ENCODE assay signal across 17 cellular contexts in genomic region chr11:110184974-110185597, GRCh38.
DNase-seq lines count a peak whose midpoint lies in the region; ATAC-seq and TF ChIP-seq lines count a peak whose summit lies in the region.
"Had no signal": no experiment of that assay in that cellular context is flagged by ENCODE, and none has a peak within 500 bp of the region (broad histone marks: within the 10 kb centered on the region; RNA-seq: fewer than 3 reads in every experiment).

No MANE protein-coding gene starts in this region.

- no peak for ATAC-seq in GM19467 (IDR thresholded peaks at IDR 0.05; ENCODE audit: unreplicated experiment)

- no peaks in the 10 kb centered on the region for H3K36me3 ChIP-seq in testis (ENCODE audit: low read depth, missing control alignments)
- H3K36me3 ChIP-seq: right lobe of liver, suprapubic skin had no signal

- 54 to 61% methylated on average over 5 of the region's 5 CpGs for WGBS in testis, 2 donors

- peak overlapping the region in 1 of 2 donors; percentile 33 for H3K27ac ChIP-seq in testis
- H3K27ac ChIP-seq: 22Rv1, right lobe of liver, suprapubic skin had no signal

- H3K9me3 ChIP-seq in testis, result no peaks in the 10 kb centered on the region
- H3K9me3 ChIP-seq: Caco-2, right lobe of liver, suprapubic skin had no signal

- TF ChIP-seq CTCF in choroid plexus epithelial cell (conservative IDR thresholded peaks at IDR 0.05; ENCODE audit: low read depth, low read length) (peak; percentile 5), testis (IDR thresholded peaks at IDR 0.05) (no peak)

- no peaks in the 10 kb centered on the region for H3K27me3 ChIP-seq in testis
- H3K27me3 ChIP-seq: right lobe of liver, suprapubic skin had no signal

- H3K4me1 ChIP-seq in testis, result peaks cover 7% of the 10 kb centered on the region
- H3K4me1 ChIP-seq: Caco-2, right lobe of liver, suprapubic skin had no signal

- H3K4me3 ChIP-seq in choroid plexus epithelial cell (ENCODE audit: low read depth, low read length), result no peak overlapping the region
- no peak overlapping the region for H3K4me3 ChIP-seq in testis
- H3K4me3 ChIP-seq: right lobe of liver, suprapubic skin had no signal

- DNase-seq in NCI-H146 (lab: John Stamatoyannopoulos, UW) (peak; percentile 6), NCI-H146 treated with DMSO at 0.1 percent for 48 hours (lab: John Stamatoyannopoulos, UW; ENCODE audit: unreplicated experiment) (no peak), choroid plexus epithelial cell (ENCODE audit: low read depth) (peak; percentile 99), medulla oblongata (ENCODE audit: extremely low spot score) (peak; percentile 51), testis (peak; percentile 52), cerebellum (ENCODE audit: low spot score) (no peak), iPS-NIHi11 (ENCODE audit: low spot score) (no peak)
- DNase-seq: activated CD4-positive, alpha-beta memory T cell treated with anti-CD3 and anti-CD28 coated beads for 36 hours; activated naive CD4-positive, alpha-beta T cell treated with anti-CD3 and anti-CD28 coated beads, Interleukin-2, amount 10 ng/mL, durations not matched to agents 7 days and 5 days; Caco-2; effector CD8-positive, alpha-beta T cell; NCI-H1436 treated with DMSO at 0.1 percent for 48 hours; right lobe of liver; T-helper 1 cell had no signal

- intact Hi-C loops in testis (cut with DNase I; ENCODE audit: low total_unique reads), result no loop called here

- TF ChIP-seq POLR2A in testis (IDR thresholded peaks at IDR 0.05), result no peak

Comparison
In these comparisons a context has a peak if more than half of its experiments do, and no peak if none do; other contexts are left out.
1. DNase-seq: peak in NCI-H146 (single experiment), choroid plexus epithelial cell (single experiment), medulla oblongata (single experiment) and testis (single experiment); none in NCI-H146 treated with DMSO at 0.1 percent for 48 hours (single experiment), cerebellum (single experiment) and iPS-NIHi11 (single experiment).